Comparison of ENCODE assay signal across 15 cellular contexts in the genomic region with DNA sequence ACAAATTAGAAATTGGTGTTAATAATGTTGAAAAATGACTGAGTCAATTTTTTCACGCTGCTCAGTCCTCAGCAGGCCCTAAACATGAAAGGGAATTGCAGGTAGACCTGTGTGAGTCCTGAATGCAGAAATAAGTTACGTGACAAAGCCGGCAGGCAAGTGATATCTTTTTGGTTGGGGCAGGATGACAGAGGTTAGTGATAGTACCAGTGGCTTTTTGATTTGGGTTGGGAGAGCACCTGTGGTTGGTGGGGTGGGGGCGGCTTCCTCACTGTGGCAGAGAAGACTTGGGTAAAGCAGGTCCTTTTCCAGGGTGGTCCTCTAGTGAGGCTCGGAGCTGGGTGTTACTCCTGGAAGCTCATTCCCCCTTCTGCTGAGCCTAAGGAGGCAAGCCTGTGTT.
A peak's percentile ranks its signal among the peaks of the same experiment; 100 is the strongest.
DNase-seq lines count a peak whose midpoint lies in the region; ATAC-seq and TF ChIP-seq lines count a peak whose summit lies in the region.
"Had no signal": no experiment of that assay in that cellular context is flagged by ENCODE, and none has a peak within 500 bp of the region (broad histone marks: within the 10 kb centered on the region; RNA-seq: fewer than 3 reads in every experiment).

No MANE protein-coding gene starts in this region.

- 72 to 87% methylated on average over 5 of the region's 5 CpGs for WGBS in sigmoid colon, 2 donors

- peaks cover 20% of the 10 kb centered on the region for H3K27me3 Mint-ChIP-seq in stimulated activated naive CD8-positive, alpha-beta T cell treated with anti-CD3 and anti-CD28 coated beads, Interleukin-15, amount 100 ng/mL, for 72 hours
- peaks cover 10% of the 10 kb centered on the region for H3K27me3 Mint-ChIP-seq in activated T-helper 17 cell treated with anti-CD3 and anti-CD28 coated beads, Interleukin-2, amount 50 U/mL, for 72 hours

- H3K9me3 ChIP-seq in sigmoid colon, result peaks cover 0 to 8% (median 3%) of the 10 kb centered on the region in 4 donors
- H3K9me3 ChIP-seq: HAP-1 had no signal

- TF ChIP-seq POLR2A in sigmoid colon (IDR thresholded peaks at IDR 0.05) (no peak), GM18505 (IDR thresholded peaks at IDR 0.05; ENCODE audit: borderline replicate concordance, extremely low read depth, insufficient read depth, insufficient read length) (no peak)

- peak; percentile 71 for ATAC-seq in stimulated activated naive CD8-positive, alpha-beta T cell treated with anti-CD3 and anti-CD28 coated beads, Interleukin-15, amount 100 ng/mL, for 72 hours
- ATAC-seq in stimulated activated naive CD8-positive, alpha-beta T cell treated with anti-CD3 and anti-CD28 coated beads, Interleukin-15, Interleukin-2, amounts not matched to agents 100 U/mL and 50 U/mL, for 24 hours, result no peak
- peak; percentile 58 for ATAC-seq in activated T-helper 17 cell treated with anti-CD3 and anti-CD28 coated beads, Interleukin-2, amount 50 U/mL, for 72 hours (replicated peaks)
- no peak for ATAC-seq in GM18505 (IDR thresholded peaks at IDR 0.05; ENCODE audit: unreplicated experiment)
- ATAC-seq: GM23338 had no signal

- no peak for TF ChIP-seq CTCF in sigmoid colon (IDR thresholded peaks at IDR 0.05)

- intact Hi-C loops in sigmoid colon (cut with DNase I), result no loop called here

- no peak overlapping the region for H3K4me3 ChIP-seq in sigmoid colon
- H3K4me3 ChIP-seq: BLaER1 treated with 17β-estradiol and CSF1 and Interleukin-3, amounts not matched to agents 10 nM and 100 nM; GM23338; HAP-1 had no signal

- H3K4me3 Mint-ChIP-seq in stimulated activated naive CD8-positive, alpha-beta T cell treated with anti-CD3 and anti-CD28 coated beads, Interleukin-15, amount 100 ng/mL, for 72 hours, result peak overlapping the region in 1 of 2 donors; percentile 11
- no peak overlapping the region for H3K4me3 Mint-ChIP-seq in activated T-helper 17 cell treated with anti-CD3 and anti-CD28 coated beads, Interleukin-2, amount 50 U/mL, for 72 hours
- H3K4me3 Mint-ChIP-seq: CD4-positive, CD25-positive, alpha-beta regulatory T cell; GM23338; HFFc6 had no signal

- TF ChIP-seq EP300 in sigmoid colon (IDR thresholded peaks at IDR 0.05), result no peak

- H3K4me1 ChIP-seq in sigmoid colon, result no peaks in the 10 kb centered on the region
- H3K4me1 ChIP-seq: BLaER1 treated with 17β-estradiol and CSF1 and Interleukin-3, amounts not matched to agents 10 nM and 100 nM; HAP-1 had no signal

- H3K36me3 Mint-ChIP-seq in activated T-helper 17 cell treated with anti-CD3 and anti-CD28 coated beads, Interleukin-2, amount 50 U/mL, for 72 hours (ENCODE audit: low read depth), result no peaks in the 10 kb centered on the region
- H3K36me3 Mint-ChIP-seq: CD4-positive, CD25-positive, alpha-beta regulatory T cell had no signal

- no peak overlapping the region for H3K27ac ChIP-seq in sigmoid colon
- H3K27ac ChIP-seq: BLaER1 treated with 17β-estradiol and CSF1 and Interleukin-3, amounts not matched to agents 10 nM and 100 nM had no signal

- peaks cover 15% of the 10 kb centered on the region for H3K4me1 Mint-ChIP-seq in stimulated activated naive CD8-positive, alpha-beta T cell treated with anti-CD3 and anti-CD28 coated beads, Interleukin-15, amount 100 ng/mL, for 72 hours
- H3K4me1 Mint-ChIP-seq in activated T-helper 17 cell treated with anti-CD3 and anti-CD28 coated beads, Interleukin-2, amount 50 U/mL, for 72 hours, result no peaks in the 10 kb centered on the region
- H3K4me1 Mint-ChIP-seq: CD4-positive, CD25-positive, alpha-beta regulatory T cell; GM23338 had no signal

- no peak for DNase-seq in stimulated activated naive CD8-positive, alpha-beta T cell treated with anti-CD3 and anti-CD28 coated beads, Interleukin-15, amount 100 ng/mL, for 72 hours
- no peak for DNase-seq in stimulated activated naive CD8-positive, alpha-beta T cell treated with anti-CD3 and anti-CD28 coated beads, Interleukin-15, Interleukin-2, amounts not matched to agents 100 U/mL and 50 U/mL, for 24 hours
- DNase-seq in sigmoid colon, result peak; percentile 49
- no peak for DNase-seq in NCI-H748 (lab: John Stamatoyannopoulos, UW; ENCODE audit: unreplicated experiment)
- no peak for DNase-seq in hippocampal formation (lab: John Stamatoyannopoulos, UW)
- DNase-seq: ACHN; CD4-positive, CD25-positive, alpha-beta regulatory T cell; DMS53; HFFc6; KBM-7 had no signal

- peak overlapping the region in 1 of 2 donors; percentile 23 for H3K27ac Mint-ChIP-seq in stimulated activated naive CD8-positive, alpha-beta T cell treated with anti-CD3 and anti-CD28 coated beads, Interleukin-15, amount 100 ng/mL, for 72 hours
- no peak overlapping the region for H3K27ac Mint-ChIP-seq in activated T-helper 17 cell treated with anti-CD3 and anti-CD28 coated beads, Interleukin-2, amount 50 U/mL, for 72 hours
- H3K27ac Mint-ChIP-seq: CD4-positive, CD25-positive, alpha-beta regulatory T cell; GM23338; HFFc6 had no signal

- peaks cover 8 to 35% of the 10 kb centered on the region in 2 donors for H3K9me3 Mint-ChIP-seq in stimulated activated naive CD8-positive, alpha-beta T cell treated with anti-CD3 and anti-CD28 coated beads, Interleukin-15, amount 100 ng/mL, for 72 hours
- peaks cover 17% of the 10 kb centered on the region for H3K9me3 Mint-ChIP-seq in activated T-helper 17 cell treated with anti-CD3 and anti-CD28 coated beads, Interleukin-2, amount 50 U/mL, for 72 hours

- H3K27me3 ChIP-seq in sigmoid colon, result no peaks in the 10 kb centered on the region
- H3K27me3 ChIP-seq: BLaER1 treated with 17β-estradiol and CSF1 and Interleukin-3, amounts not matched to agents 10 nM and 100 nM had no signal

- no peaks in the 10 kb centered on the region for H3K36me3 ChIP-seq in sigmoid colon
- H3K36me3 ChIP-seq: BLaER1 treated with 17β-estradiol and CSF1 and Interleukin-3, amounts not matched to agents 10 nM and 100 nM; HAP-1 had no signal

Comparison
In these comparisons a context has a peak if more than half of its experiments do, and no peak if none do; other contexts are left out.
1. ATAC-seq: peak in stimulated activated naive CD8-positive, alpha-beta T cell treated with anti-CD3 and anti-CD28 coated beads, Interleukin-15, amount 100 ng/mL, for 72 hours (single experiment) and activated T-helper 17 cell treated with anti-CD3 and anti-CD28 coated beads, Interleukin-2, amount 50 U/mL, for 72 hours (single experiment); none in stimulated activated naive CD8-positive, alpha-beta T cell treated with anti-CD3 and anti-CD28 coated beads, Interleukin-15, Interleukin-2, amounts not matched to agents 100 U/mL and 50 U/mL, for 24 hours (single experiment) and GM18505 (single experiment).